7 cellular contexts compared by ENCODE assay signal in the genomic region with DNA sequence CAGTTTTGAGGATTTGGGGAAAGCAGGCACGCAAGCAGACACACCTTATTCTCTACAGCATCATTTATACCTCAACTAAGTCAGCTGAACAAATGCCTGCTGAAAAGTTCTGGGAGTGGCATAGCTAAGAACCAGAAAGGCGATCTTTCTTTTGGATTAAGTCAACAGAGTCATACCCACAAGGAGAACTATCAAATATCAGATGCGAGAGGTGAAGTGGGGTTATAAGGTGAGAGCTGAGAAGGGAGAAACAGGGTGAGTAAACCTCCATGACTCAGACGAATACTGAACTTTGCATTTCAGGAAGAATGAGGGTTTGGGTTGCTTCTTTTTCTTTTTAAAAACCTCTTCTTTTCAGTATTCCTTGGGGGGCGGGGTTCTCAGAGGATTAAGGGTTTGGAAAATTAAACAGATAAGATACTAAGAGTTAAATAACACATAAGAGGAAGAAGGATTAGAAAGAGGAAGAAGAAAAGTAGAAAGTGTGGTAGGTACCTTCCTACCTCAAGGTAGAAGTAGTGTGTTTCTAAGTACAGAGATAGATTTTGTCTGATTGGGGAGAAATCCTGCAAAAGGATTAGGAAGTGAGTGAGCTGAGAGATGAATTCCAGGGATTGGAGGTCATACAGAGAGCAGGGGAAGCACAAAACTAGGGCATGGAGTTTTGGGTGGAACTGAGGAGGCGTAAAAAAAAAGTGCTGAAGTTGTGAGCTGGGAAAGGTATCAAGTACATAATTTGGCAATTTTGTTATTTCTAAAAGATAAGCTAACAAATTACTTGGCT. TPM values are rescaled to one million over a fixed set of nuclear protein-coding genes. Genes with fewer than 3 reads are reported as not detected.
DNase-seq lines count a peak whose midpoint lies in the region; ATAC-seq and TF ChIP-seq lines count a peak whose summit lies in the region.

No MANE protein-coding gene starts in this region.

- no peak overlapping the region for H3K27ac ChIP-seq in osteoblast (ENCODE audit: low read depth, low read length)
- no peak overlapping the region for H3K27ac ChIP-seq in A673 (ENCODE audit: low read depth, low read length, poor library complexity, severe bottlenecking)
- no peak overlapping the region for H3K27ac ChIP-seq in transverse colon

- POLR2A ChIA-PET in A673 (lab: Charles Lee; ENCODE audit: low non-redundant PET) = no interaction called here

- TF ChIP-seq CTCF in osteoblast (IDR thresholded peaks at IDR 0.05; ENCODE audit: extremely low read depth, low read depth, low read length) (no peak), A673 (conservative IDR thresholded peaks at IDR 0.05; ENCODE audit: low read depth, low read length) (no peak), transverse colon (IDR thresholded peaks at IDR 0.05) (no peak)

- intact Hi-C loops in A673 (cut with micrococcal nuclease; ENCODE audit: unreplicated experiment) (loop anchor here (1.0 to 2.0 kb wide), 2 partner anchors 161 to 192 kb away; no protein-coding TSS in a partner anchor), transverse colon (cut with DNase I; ENCODE audit: low total_unique reads) (no loop called here)

- peak overlapping the region; percentile 36 for H3K4me2 ChIP-seq in osteoblast (ENCODE audit: insufficient read depth, low read length)

- H3K36me3 Mint-ChIP-seq in activated naive CD8-positive, alpha-beta T cell treated with anti-CD3 and anti-CD28 coated beads for 36 hours = peaks cover 18% of the 10 kb centered on the region

- WGBS in transverse colon (ENCODE audit: low coverage in 1 of 2), 2 donors = 64 to 68% methylated on average over 5 to 6 of the region's 6 CpGs

- H3K4me3 ChIP-seq in osteoblast (ENCODE audit: insufficient read depth, low read length) (peak overlapping the region; percentile 22), A673 (ENCODE audit: low read depth, low read length, poor library complexity, severe bottlenecking) (no peak overlapping the region), transverse colon (no peak overlapping the region)

- H3K79me2 ChIP-seq in osteoblast (ENCODE audit: insufficient read depth, low read length) = no peaks in the 10 kb centered on the region

- TF ChIP-seq EP300 in transverse colon (IDR thresholded peaks at IDR 0.05; ENCODE audit: low read depth) = no peak

- H4K20me1 ChIP-seq in osteoblast (ENCODE audit: insufficient read depth, low read length) = no peaks in the 10 kb centered on the region

- no peak overlapping the region for H2AFZ ChIP-seq in osteoblast (ENCODE audit: low read length)

- peaks cover 26% of the 10 kb centered on the region for H3K4me1 Mint-ChIP-seq in activated naive CD8-positive, alpha-beta T cell treated with anti-CD3 and anti-CD28 coated beads for 36 hours

- TF ChIP-seq POLR2A in transverse colon (IDR thresholded peaks at IDR 0.05) = no peak

- H3K27me3 ChIP-seq in osteoblast (ENCODE audit: insufficient read depth, low read length) = no peaks in the 10 kb centered on the region
- H3K27me3 ChIP-seq in A673 (replicated peaks; ENCODE audit: insufficient read depth, low read depth, low read length, poor library complexity) = no peaks in the 10 kb centered on the region
- no peaks in the 10 kb centered on the region for H3K27me3 ChIP-seq in transverse colon

- H3K27me3 Mint-ChIP-seq in activated naive CD8-positive, alpha-beta T cell treated with anti-CD3 and anti-CD28 coated beads for 36 hours = no peaks in the 10 kb centered on the region

- H3K4me3 Mint-ChIP-seq in activated naive CD8-positive, alpha-beta T cell treated with anti-CD3 and anti-CD28 coated beads for 36 hours = peak overlapping the region; percentile 4

- BruUV-seq in A673 (replicated peaks; lab: Mats Ljungman, UMichigan) = no TSS peak

- ATAC-seq in GM18867 (IDR thresholded peaks at IDR 0.05; ENCODE audit: unreplicated experiment) = peak; percentile 84
- ATAC-seq in HG02885 (IDR thresholded peaks at IDR 0.05; ENCODE audit: poor library complexity, unreplicated experiment) = peak; percentile 56
- no peak for ATAC-seq in GM18519 (IDR thresholded peaks at IDR 0.05; ENCODE audit: low FRiP score, unreplicated experiment)

- H3K9me3 Mint-ChIP-seq in activated naive CD8-positive, alpha-beta T cell treated with anti-CD3 and anti-CD28 coated beads for 36 hours = no peaks in the 10 kb centered on the region

- no peak for DNase-seq in activated naive CD8-positive, alpha-beta T cell treated with anti-CD3 and anti-CD28 coated beads for 36 hours
- DNase-seq in osteoblast (ENCODE audit: insufficient read length, low spot score, missing footprints) (peak; percentile 35), A673 (ENCODE audit: low spot score) (no peak), transverse colon (no peak)

- no peaks in the 10 kb centered on the region for H3K9me3 ChIP-seq in osteoblast (ENCODE audit: low read depth, low read length)
- no peaks in the 10 kb centered on the region for H3K9me3 ChIP-seq in A673 (ENCODE audit: low read depth, low read length, poor library complexity, severe bottlenecking)
- no peaks in the 10 kb centered on the region for H3K9me3 ChIP-seq in transverse colon

- peak overlapping the region; percentile 74 for H3K27ac Mint-ChIP-seq in activated naive CD8-positive, alpha-beta T cell treated with anti-CD3 and anti-CD28 coated beads for 36 hours

- H3K4me1 ChIP-seq in osteoblast (ENCODE audit: insufficient read depth, low read length) (peaks cover 23% of the 10 kb centered on the region), A673 (ENCODE audit: insufficient read depth, low read length, poor library complexity, severe bottlenecking) (no peaks in the 10 kb centered on the region), transverse colon (peaks cover 0 to 8% (median 0%) of the 10 kb centered on the region in 4 donors)

- H3K36me3 ChIP-seq in osteoblast (ENCODE audit: insufficient read depth, low read length) (no peaks in the 10 kb centered on the region), A673 (ENCODE audit: insufficient read depth, low read length, poor library complexity, severe bottlenecking) (no peaks in the 10 kb centered on the region), transverse colon (no peaks in the 10 kb centered on the region)

- CTCF ChIA-PET in A673 (lab: Charles Lee) = interaction anchor here (0.6 to 2.3 kb wide), 9 partner anchors 30 to 830 kb away, joined by 3 to 9 read pairs (median 6); no protein-coding TSS in a partner anchor

- in situ Hi-C loops in transverse colon (cut with MboI; ENCODE audit: low pct_ligation_motif_present in 1 of 4, low pct_unique_long_range_greater_than_20kb in 1 of 4, low sequenced_read_pairs in 3 of 4) = loop anchor here in 1 of 4 donors (25.0 kb wide), 1 partner anchor 1317 kb away; no protein-coding TSS in a partner anchor

RNA-seq across cellular contexts. Expression of gene ICE2, which starts 41.3 kb away (rescaled TPM):
- total RNA-seq in activated naive CD8-positive, alpha-beta T cell treated with anti-CD3 and anti-CD28 coated beads for 36 hours = 10 to 100 TPM; 72.0 to 72.8 TPM
- 26.4 and 30.1 TPM in 2 replicates for total RNA-seq in osteoblast
- 76.5 and 82.1 TPM in 2 replicates for total RNA-seq in A673 (2021)
- 10 to 100 TPM; 14.6 to 83.4 (median 26.5) TPM for total RNA-seq in transverse colon
